Comparison of ENCODE assay signal across 22 cellular contexts in the genomic region with DNA sequence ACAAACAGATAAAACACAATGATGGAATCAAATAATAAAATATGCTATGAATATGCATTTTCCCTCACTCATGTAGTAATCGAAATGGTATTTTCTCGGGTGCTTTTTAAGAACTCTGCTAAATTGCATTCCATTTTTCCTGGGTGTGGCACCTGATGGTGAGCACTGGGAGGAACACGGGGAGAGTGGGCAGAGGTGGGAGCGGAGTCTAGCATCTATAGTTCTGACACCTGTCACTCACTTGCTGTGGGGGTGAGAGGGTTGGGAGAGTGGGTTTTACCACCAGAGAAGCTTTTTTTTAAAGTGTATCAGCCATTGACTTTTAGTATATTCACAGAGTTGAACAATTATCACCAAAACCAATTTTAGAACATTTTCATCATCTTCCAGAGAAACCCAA.
"Had no signal": no experiment of that assay in that cellular context is flagged by ENCODE, and none has a peak within 500 bp of the region (broad histone marks: within the 10 kb centered on the region; RNA-seq: fewer than 3 reads in every experiment).

No MANE protein-coding gene starts in this region.

- DNase-seq: colonic mucosa; cortex of kidney; effector CD8-positive, alpha-beta T cell; effector memory CD8-positive, alpha-beta T cell; endodermal cell; erythroblast; esophagus squamous epithelium; foreskin fibroblast; foreskin melanocyte; gastrocnemius medialis; glutamatergic neuron; heart right ventricle; hippocampal formation; left cardiac atrium; left lung; left ventricle myocardium superior; lower lobe of right lung; mesenchymal stem cell; mucosa of descending colon had no signal

- H3K4me3 Mint-ChIP-seq: dendritic cell treated with granulocyte-macrophage colony-stimulating factor and Interleukin-4, amounts not matched to agents 40 ng/mL and 50 ng/mL, for 4 days; effector memory CD8-positive, alpha-beta T cell; endodermal cell; mesothelial cell of epicardium had no signal

- H3K36me3 ChIP-seq: colonic mucosa, esophagus squamous epithelium, gastrocnemius medialis, heart right ventricle, left lung, lower lobe of right lung had no signal

- H3K27ac ChIP-seq: colonic mucosa, epithelial cell of prostate, esophagus squamous epithelium, gastrocnemius medialis, heart right ventricle, left lung, lower lobe of right lung had no signal

- H3K4me3 ChIP-seq: colonic mucosa, esophagus squamous epithelium, gastrocnemius medialis, heart right ventricle, left lung, lower lobe of right lung, mucosa of descending colon had no signal

- H3K9me3 Mint-ChIP-seq: effector memory CD8-positive, alpha-beta T cell had no signal

- H3K36me3 Mint-ChIP-seq: mesothelial cell of epicardium had no signal

- H3K9me3 ChIP-seq: colonic mucosa, esophagus squamous epithelium, gastrocnemius medialis, left lung, lower lobe of right lung, mucosa of descending colon had no signal

- H3K4me1 ChIP-seq: colonic mucosa, esophagus squamous epithelium, gastrocnemius medialis, heart right ventricle, left lung, lower lobe of right lung had no signal

- H3K27me3 ChIP-seq: colonic mucosa, gastrocnemius medialis, left lung had no signal

- H3K27ac Mint-ChIP-seq: dendritic cell treated with granulocyte-macrophage colony-stimulating factor and Interleukin-4, amounts not matched to agents 40 ng/mL and 50 ng/mL, for 4 days; effector memory CD8-positive, alpha-beta T cell; endodermal cell; mesothelial cell of epicardium had no signal
